15 cellular contexts compared by ENCODE assay signal in the genomic region with DNA sequence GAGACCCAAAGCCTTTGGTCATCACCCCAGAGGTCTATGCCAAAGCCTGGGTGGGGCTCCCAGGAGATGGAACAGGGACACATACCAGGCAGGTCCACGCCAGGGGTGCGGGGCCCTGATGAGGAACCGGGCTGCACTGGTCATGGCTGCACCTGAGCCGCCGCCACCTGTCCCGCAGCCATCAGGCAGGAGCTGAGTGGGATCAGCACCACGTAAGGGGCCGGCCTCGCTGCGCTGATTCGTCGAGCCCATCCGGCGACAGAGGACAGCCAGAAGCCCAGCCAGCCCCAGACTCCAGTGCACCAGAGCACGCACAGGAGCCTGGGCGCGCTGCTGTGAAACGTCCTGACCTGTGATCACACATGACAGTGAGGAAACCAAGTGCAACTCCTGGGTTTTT. TPM values are rescaled to one million over a fixed set of nuclear protein-coding genes. Genes with fewer than 3 reads are reported as not detected.
DNase-seq lines count a peak whose midpoint lies in the region; ATAC-seq and TF ChIP-seq lines count a peak whose summit lies in the region.
"Had no signal": no experiment of that assay in that cellular context is flagged by ENCODE, and none has a peak within 500 bp of the region (broad histone marks: within the 10 kb centered on the region; RNA-seq: fewer than 3 reads in every experiment).

No MANE protein-coding gene starts in this region.

- H3K36me3 ChIP-seq in H7 (replicated peaks; ENCODE audit: control insufficient read depth, insufficient read depth, low read length) = no peaks in the 10 kb centered on the region
- H3K36me3 ChIP-seq in mucosa of stomach (ENCODE audit: control insufficient read depth, insufficient read depth, low read length) = no peaks in the 10 kb centered on the region
- peaks cover 18% of the 10 kb centered on the region for H3K36me3 ChIP-seq in upper lobe of right lung
- H3K36me3 ChIP-seq in sigmoid colon = peaks cover 0 to 8% (median 3%) of the 10 kb centered on the region in 4 donors
- H3K36me3 ChIP-seq: SJSA1 had no signal

- no peak for TF ChIP-seq CTCF in upper lobe of right lung (IDR thresholded peaks at IDR 0.05)
- TF ChIP-seq CTCF in sigmoid colon (IDR thresholded peaks at IDR 0.05) = no peak

- no peak for TF ChIP-seq POLR2A in sigmoid colon (IDR thresholded peaks at IDR 0.05)

- no peaks in the 10 kb centered on the region for H3K27me3 ChIP-seq in H7 (ENCODE audit: control insufficient read depth, insufficient read depth, low read length)
- H3K27me3 ChIP-seq in mucosa of stomach (ENCODE audit: control insufficient read depth, insufficient read depth, low read length) = no peaks in the 10 kb centered on the region
- H3K27me3 ChIP-seq in upper lobe of right lung = no peaks in the 10 kb centered on the region
- no peaks in the 10 kb centered on the region for H3K27me3 ChIP-seq in sigmoid colon
- H3K27me3 ChIP-seq: BE2C, SJSA1 had no signal

- H3K4me3 ChIP-seq in H7 (ENCODE audit: insufficient read depth, low read depth, low read length) (no peak overlapping the region), mucosa of stomach (ENCODE audit: low read length) (peak overlapping the region; percentile 4), upper lobe of right lung (no peak overlapping the region), sigmoid colon (no peak overlapping the region)
- H3K4me3 ChIP-seq: SJSA1 had no signal

- intact Hi-C loops in upper lobe of right lung (cut with DNase I) = no loop called here
- intact Hi-C loops in sigmoid colon (cut with DNase I) = no loop called here

- H3K9me3 ChIP-seq in mucosa of stomach (ENCODE audit: control insufficient read depth, low read length) = no peaks in the 10 kb centered on the region
- no peaks in the 10 kb centered on the region for H3K9me3 ChIP-seq in upper lobe of right lung
- no peaks in the 10 kb centered on the region for H3K9me3 ChIP-seq in sigmoid colon
- H3K9me3 ChIP-seq: BE2C, SJSA1 had no signal

- ATAC-seq in upper lobe of right lung = no peak
- no peak for ATAC-seq in GM21381 (IDR thresholded peaks at IDR 0.05; ENCODE audit: unreplicated experiment)
- ATAC-seq: CD8-positive, alpha-beta T cell; HepG2 had no signal

- H3K4me1 ChIP-seq in mucosa of stomach (ENCODE audit: control insufficient read depth, insufficient read depth, low read length) = peaks cover 92% of the 10 kb centered on the region
- peaks cover 49% of the 10 kb centered on the region for H3K4me1 ChIP-seq in upper lobe of right lung
- H3K4me1 ChIP-seq in sigmoid colon = no peaks in the 10 kb centered on the region
- H3K4me1 ChIP-seq: SJSA1 had no signal

- H3K27ac ChIP-seq in upper lobe of right lung = peak overlapping the region; percentile 79
- H3K27ac ChIP-seq in sigmoid colon = no peak overlapping the region
- H3K27ac ChIP-seq: KMS-11, SJSA1 had no signal

- no peak for TF ChIP-seq EP300 in sigmoid colon (IDR thresholded peaks at IDR 0.05)

- DNase-seq in H7 (peak; percentile 61), cerebellar cortex (ENCODE audit: low spot score) (peak; percentile 25), upper lobe of right lung (no peak), NCI-H526 (lab: John Stamatoyannopoulos, UW) (no peak), sigmoid colon (no peak)
- DNase-seq: BE2C; CD8-positive, alpha-beta T cell; NCI-H1092; NCI-H2081 treated with DMSO at 0.1 percent for 48 hours; NCI-H510A treated with DMSO at 0.1 percent for 48 hours had no signal

- WGBS in sigmoid colon, 2 donors = 94 to 95% methylated on average over 18 of the region's 18 CpGs

- H3K9ac ChIP-seq in mucosa of stomach (ENCODE audit: low read length) = peak overlapping the region; percentile 60
- H3K9ac ChIP-seq: KMS-11 had no signal

RNA-seq across cellular contexts. Expression of gene DEGS2, which starts 15.9 kb away (rescaled TPM):
- total RNA-seq in H7 (2014; rRNA removed; shearing (Covaris generic)) = not detected in 2 replicates
- total RNA-seq in upper lobe of right lung (1.7 TPM), sigmoid colon (under 1 TPM; under 0.01 to 0.54 (median 0.39) TPM)
- 10 to 100 TPM in 1 of 3 donors, 1 to 10 TPM in 2; 2.4 to 11.9 (median 2.8) TPM for polyA plus RNA-seq in sigmoid colon
- total RNA-seq: SJSA1 had no signal

Comparison
In these comparisons a context has a peak if more than half of its experiments do, and no peak if none do; other contexts are left out.
1. DNase-seq: peak in H7 (single experiment) and cerebellar cortex (single experiment); none in upper lobe of right lung (single experiment), NCI-H526 (0 of 2) and sigmoid colon (single experiment).